ENCODE assay signal across 8 cellular contexts in genomic region chr7:143381427-143382125, GRCh38. TPM values are rescaled to one million over a fixed set of nuclear protein-coding genes. Genes with fewer than 3 reads are reported as not detected.
A peak's percentile ranks its signal among the peaks of the same experiment; 100 is the strongest.
DNase-seq lines count a peak whose midpoint lies in the region; ATAC-seq and TF ChIP-seq lines count a peak whose summit lies in the region.

No MANE protein-coding gene starts in this region.

- H3K4me3 ChIP-seq in OCI-LY7 (ENCODE audit: low read depth, low read length, poor library complexity, severe bottlenecking) (peak overlapping the region; percentile 76), coronary artery (peak overlapping the region; percentile 79), lung (peak overlapping the region; percentile 81)

- H3K4me1 ChIP-seq in OCI-LY7 (ENCODE audit: insufficient read depth, low read length, poor library complexity, severe bottlenecking) (no peaks in the 10 kb centered on the region), lung (ENCODE audit: control insufficient read depth in 2 of 2, insufficient read depth in 2 of 2, low read length in 2 of 2) (peaks cover 15 to 28% of the 10 kb centered on the region in 2 donors)

- CTCF ChIA-PET in OCI-LY7 (lab: Charles Lee; ENCODE audit: unreplicated experiment), result interaction anchor here (0.6 kb wide), 1 partner anchor 10 kb away, joined by 3 read pairs; no protein-coding TSS in a partner anchor

- H3K79me2 ChIP-seq in OCI-LY7 (ENCODE audit: insufficient read depth, low read depth, low read length), result no peaks in the 10 kb centered on the region

- H2AFZ ChIP-seq in OCI-LY7 (ENCODE audit: low read length), result peak overlapping the region; percentile 90; the same call in 1 of the 2 replicates

- H3K27me3 ChIP-seq in lung (ENCODE audit: control insufficient read depth, insufficient read depth), result no peaks in the 10 kb centered on the region

- H3K27ac ChIP-seq in OCI-LY7 (ENCODE audit: low read depth, low read length, poor library complexity, severe bottlenecking) (no peak overlapping the region), coronary artery (peak overlapping the region; percentile 95 to 99), lung (ENCODE audit: low read depth in 1 of 2, low read length in 1 of 2) (peak overlapping the region; percentile 99)

- no peaks in the 10 kb centered on the region for H4K20me1 ChIP-seq in OCI-LY7 (ENCODE audit: insufficient read depth, low read length)

- H3K9me3 ChIP-seq in OCI-LY7 (ENCODE audit: low read length) (no peaks in the 10 kb centered on the region), lung (ENCODE audit: control insufficient read depth in 2 of 2, insufficient read depth in 1 of 2, low read length in 1 of 2) (no peaks in the 10 kb centered on the region)

- no peaks in the 10 kb centered on the region for H3K9me2 ChIP-seq in OCI-LY7 (ENCODE audit: insufficient read depth, low read length)

- DNase-seq in Right ventricle myocardium inferior (ENCODE audit: missing footprints), result peak; percentile 83
- DNase-seq in cardiac septum (ENCODE audit: low spot score), result no peak
- DNase-seq in OCI-LY7 (ENCODE audit: low spot score), result no peak
- DNase-seq in coronary artery (ENCODE audit: low spot score), result peak; percentile 88
- peak; percentile 72 for DNase-seq in lung (ENCODE audit: low spot score)
- peak; percentile 51 for DNase-seq in superior temporal gyrus (ENCODE audit: extremely low spot score)
- no peak for DNase-seq in NCI-H1436 treated with DMSO at 0.1 percent for 48 hours (lab: John Stamatoyannopoulos, UW)

- POLR2A ChIA-PET in OCI-LY7 (lab: Charles Lee), result no interaction called here

- BruUV-seq in OCI-LY7 (replicated peaks; lab: Mats Ljungman, UMichigan), result no TSS peak

- peak; percentile 0 for ATAC-seq in Right ventricle myocardium inferior
- peak; percentile 8 for ATAC-seq in HG02884 (IDR thresholded peaks at IDR 0.05; ENCODE audit: unreplicated experiment)
- ATAC-seq in lung (ENCODE audit: insufficient read depth, low FRiP score), result no peak

- WGBS in lung, 2 donors, result 0 to 2% methylated on average over 45 to 64 of the region's 64 CpGs

- intact Hi-C loops in Right ventricle myocardium inferior (cut with DNase I), result loop anchor here (1.0 kb wide), 1 partner anchor 10 kb away; no protein-coding TSS in a partner anchor
- intact Hi-C loops in cardiac septum (cut with DNase I), result loop anchor here (5.0 to 10.0 kb wide), 3 partner anchors 94 to 523 kb away; partner anchors contain the start of genes CASP2 and TCAF1
- intact Hi-C loops in OCI-LY7 (cut with micrococcal nuclease; ENCODE audit: unreplicated experiment), result no loop called here

- TF ChIP-seq CTCF in OCI-LY7 (conservative IDR thresholded peaks at IDR 0.05; ENCODE audit: low read length) (no peak), coronary artery (IDR thresholded peaks at IDR 0.05) (no peak), lung (IDR thresholded peaks at IDR 0.05; ENCODE audit: control extremely low read depth, extremely low read depth) (no peak)

- peak overlapping the region; percentile 98 for H3K4me2 ChIP-seq in OCI-LY7 (ENCODE audit: low read length)

- H3K36me3 ChIP-seq in OCI-LY7 (ENCODE audit: insufficient read depth, low read length), result no peaks in the 10 kb centered on the region
- H3K36me3 ChIP-seq in lung (ENCODE audit: control insufficient read depth in 2 of 2, insufficient read depth in 2 of 2, low read length in 2 of 2), result peaks cover 0 to 8% of the 10 kb centered on the region in 2 donors

RNA-seq across cellular contexts. Expression of gene ZYX, which starts 0.4 kb away (rescaled TPM):
- 75.9 TPM for total RNA-seq in Right ventricle myocardium inferior
- total RNA-seq in cardiac septum, result 126 TPM
- 0.31 and 0.44 TPM in 2 replicates for total RNA-seq in OCI-LY7 (2014; rRNA removed; shearing (Covaris generic))
- total RNA-seq in OCI-LY7 (2022), result 2.8 and 4.2 TPM in 2 replicates
- total RNA-seq in lung, result 100 to 1,000 TPM; 100 to 310 TPM
- polyA plus RNA-seq in lung, result 100 to 1,000 TPM in 1 of 2 donors, 10 to 100 TPM in 1; 98.9 to 266 TPM

RNA-seq across cellular contexts. Expression of gene FAM131B, which starts 19.1 kb away (rescaled TPM):
- total RNA-seq in Right ventricle myocardium inferior, result 0.73 TPM
- total RNA-seq in cardiac septum, result 0.19 TPM
- not detected in 2 replicates for total RNA-seq in OCI-LY7 (2014; rRNA removed; shearing (Covaris generic))
- total RNA-seq in OCI-LY7 (2022), result not detected in 2 replicates
- 1 to 10 TPM in 1 of 2 donors, under 1 TPM in 1; 0.80 to 1.1 TPM for total RNA-seq in lung
- under 1 TPM; 0.18 to 0.29 TPM for polyA plus RNA-seq in lung

RNA-seq across cellular contexts. Expression of gene EPHA1, which starts 27.1 kb away (rescaled TPM):
- total RNA-seq in Right ventricle myocardium inferior (not detected), cardiac septum (not detected), OCI-LY7 (2022) (not detected in 2 replicates), lung (10 to 100 TPM in 1 of 2 donors, 1 to 10 TPM in 1; 6.1 to 13.3 TPM)
- total RNA-seq in OCI-LY7 (2014; rRNA removed; shearing (Covaris generic)), result not detected in 2 replicates
- 1 to 10 TPM; 4.2 to 5.7 TPM for polyA plus RNA-seq in lung

Comparison
In these comparisons a context has a peak if more than half of its experiments do, and no peak if none do; other contexts are left out.
1. DNase-seq: peak in Right ventricle myocardium inferior (single experiment), coronary artery (single experiment), lung (single experiment) and superior temporal gyrus (single experiment); none in cardiac septum (single experiment), OCI-LY7 (single experiment) and NCI-H1436 treated with DMSO at 0.1 percent for 48 hours (single experiment).
2. RNA of gene ZYX, which starts 0.4 kb away (total RNA-seq): 100 to 310 TPM in lung, 126 TPM in cardiac septum (single experiment) and 75.9 TPM in Right ventricle myocardium inferior (single experiment); 0.31 to 4.2 TPM in OCI-LY7; every median in the first group is over 10 times any median in the second.
3. Peak in every context shown above with its lines, with median percentiles within 50 percentile points of each other: H3K4me3 ChIP-seq.